29 cellular contexts compared by ENCODE assay signal in the genomic region with DNA sequence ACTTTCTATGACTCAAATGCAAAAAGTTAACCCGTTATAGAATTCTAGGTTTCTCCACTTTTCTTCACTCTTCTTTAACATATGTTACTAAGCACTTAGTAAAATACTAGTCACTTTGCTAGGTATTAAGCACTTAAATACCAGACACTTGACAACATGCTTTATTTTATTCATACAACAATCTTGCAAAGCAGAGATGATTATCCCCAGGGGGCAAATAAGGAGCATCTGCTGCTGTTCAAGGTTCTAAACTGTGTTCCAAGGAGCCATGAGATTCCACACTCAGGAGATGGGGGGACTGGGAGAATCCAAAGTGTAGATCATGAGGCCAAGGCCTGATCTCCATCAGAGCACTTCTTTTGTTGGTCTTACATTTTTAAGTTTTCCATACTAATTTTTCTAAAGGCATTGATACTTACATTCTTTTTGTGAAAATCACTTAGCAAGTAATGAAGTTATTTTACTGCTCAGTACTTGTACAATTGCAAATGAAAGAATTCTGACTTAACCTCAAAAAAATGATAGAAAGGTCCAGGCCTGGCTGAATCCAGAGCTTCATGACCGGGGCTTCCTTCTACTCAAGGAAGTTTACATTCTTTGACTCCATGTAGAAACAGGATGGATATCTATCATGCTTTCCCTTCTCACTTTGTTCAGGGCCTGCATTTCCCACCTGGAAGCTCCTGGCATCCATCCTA.
"Had no signal": no experiment of that assay in that cellular context is flagged by ENCODE, and none has a peak within 500 bp of the region (broad histone marks: within the 10 kb centered on the region; RNA-seq: fewer than 3 reads in every experiment).

No MANE protein-coding gene starts in this region.

- H3K27me3 Mint-ChIP-seq: activated CD8-positive, alpha-beta memory T cell treated with anti-CD3 and anti-CD28 coated beads, Interleukin-2, amount 10 ng/mL, durations not matched to agents 7 days and 5 days; activated naive CD8-positive, alpha-beta T cell treated with anti-CD3 and anti-CD28 coated beads, Interleukin-2, amount 10 ng/mL, durations not matched to agents 7 days and 5 days; memory B cell; naive thymus-derived CD4-positive, alpha-beta T cell; stimulated activated memory B cell treated with anti-CD40 and anti-IgM and Interleukin-4, amounts not matched to agents 10 μg/mL and 1 μg/mL and 100 μg/mL, for 72 hours; stimulated activated naive CD8-positive, alpha-beta T cell treated with anti-CD3 and anti-CD28 coated beads, Interleukin-15, amount 100 ng/mL, for 72 hours; type B pancreatic cell had no signal

- H3K4me1 Mint-ChIP-seq: activated CD8-positive, alpha-beta memory T cell treated with anti-CD3 and anti-CD28 coated beads, Interleukin-2, amount 10 ng/mL, durations not matched to agents 7 days and 5 days; activated naive CD8-positive, alpha-beta T cell treated with anti-CD3 and anti-CD28 coated beads, Interleukin-2, amount 10 ng/mL, durations not matched to agents 7 days and 5 days; memory B cell; stimulated activated memory B cell treated with anti-CD40 and anti-IgM and Interleukin-4, amounts not matched to agents 10 μg/mL and 1 μg/mL and 100 μg/mL, for 72 hours; stimulated activated naive CD8-positive, alpha-beta T cell treated with anti-CD3 and anti-CD28 coated beads, Interleukin-15, amount 100 ng/mL, for 72 hours had no signal

- H3K4me3 Mint-ChIP-seq: activated CD8-positive, alpha-beta memory T cell treated with anti-CD3 and anti-CD28 coated beads, Interleukin-2, amount 10 ng/mL, durations not matched to agents 7 days and 5 days; activated CD8-positive, alpha-beta T cell treated with anti-CD3 and anti-CD28 coated beads, Interleukin-2, amount 10 ng/mL, durations not matched to agents 7 days and 5 days; activated naive CD8-positive, alpha-beta T cell treated with anti-CD3 and anti-CD28 coated beads, Interleukin-2, amount 10 ng/mL, durations not matched to agents 7 days and 5 days; activated T-cell treated with anti-CD3 and anti-CD28 coated beads, Interleukin-2, amount 50 U/mL, for 72 hours; memory B cell; naive thymus-derived CD4-positive, alpha-beta T cell; stimulated activated memory B cell treated with anti-CD40 and anti-IgM and Interleukin-4, amounts not matched to agents 10 μg/mL and 1 μg/mL and 100 μg/mL, for 72 hours; stimulated activated naive CD8-positive, alpha-beta T cell treated with anti-CD3 and anti-CD28 coated beads, Interleukin-15, amount 100 ng/mL, for 72 hours; type B pancreatic cell had no signal

- H3K27ac ChIP-seq: foreskin keratinocyte, heart left ventricle, pancreas, prostate gland, uterus had no signal

- H3K4me2 ChIP-seq: smooth muscle cell had no signal

- H3K9me3 ChIP-seq: heart left ventricle, pancreas, prostate gland, uterus had no signal

- H3K9me3 Mint-ChIP-seq: activated naive CD8-positive, alpha-beta T cell treated with anti-CD3 and anti-CD28 coated beads, Interleukin-2, amount 10 ng/mL, durations not matched to agents 7 days and 5 days; activated T-cell treated with anti-CD3 and anti-CD28 coated beads, Interleukin-2, amount 50 U/mL, for 72 hours; memory B cell; stimulated activated memory B cell treated with anti-CD40 and anti-IgM and Interleukin-4, amounts not matched to agents 10 μg/mL and 1 μg/mL and 100 μg/mL, for 72 hours; stimulated activated naive CD8-positive, alpha-beta T cell treated with anti-CD3 and anti-CD28 coated beads, Interleukin-15, amount 100 ng/mL, for 72 hours; type B pancreatic cell had no signal

- H3K36me3 Mint-ChIP-seq: activated CD8-positive, alpha-beta memory T cell treated with anti-CD3 and anti-CD28 coated beads, Interleukin-2, amount 10 ng/mL, durations not matched to agents 7 days and 5 days; activated naive CD8-positive, alpha-beta T cell treated with anti-CD3 and anti-CD28 coated beads, Interleukin-2, amount 10 ng/mL, durations not matched to agents 7 days and 5 days; memory B cell; naive thymus-derived CD4-positive, alpha-beta T cell; stimulated activated memory B cell treated with anti-CD40 and anti-IgM and Interleukin-4, amounts not matched to agents 10 μg/mL and 1 μg/mL and 100 μg/mL, for 72 hours; type B pancreatic cell had no signal

- H3K27me3 ChIP-seq: foreskin keratinocyte, heart left ventricle, pancreas, uterus had no signal

- ATAC-seq: activated CD8-positive, alpha-beta memory T cell treated with anti-CD3 and anti-CD28 coated beads, Interleukin-2, amount 10 ng/mL, durations not matched to agents 7 days and 5 days; activated CD8-positive, alpha-beta T cell treated with anti-CD3 and anti-CD28 coated beads, Interleukin-2, amount 10 ng/mL, durations not matched to agents 7 days and 5 days; activated T-cell treated with anti-CD3 and anti-CD28 coated beads, Interleukin-2, amount 50 U/mL, for 72 hours; foreskin keratinocyte; heart left ventricle; naive thymus-derived CD4-positive, alpha-beta T cell; pancreas; sciatic nerve; stimulated activated memory B cell treated with anti-CD40 and anti-IgM and Interleukin-4, amounts not matched to agents 10 μg/mL and 1 μg/mL and 100 μg/mL, for 72 hours; stimulated activated naive CD8-positive, alpha-beta T cell treated with anti-CD3 and anti-CD28 coated beads, Interleukin-15, amount 100 ng/mL, for 72 hours had no signal

- DNase-seq: activated CD4-positive, alpha-beta T cell treated with anti-CD3 and anti-CD28 coated beads, Interleukin-2, amount 50 U/mL, for 1 hour; activated CD4-positive, CD25-positive, alpha-beta regulatory T cell treated with anti-CD3 and anti-CD28 coated beads, Interleukin-2, amount 50 U/mL, for 72 hours; activated CD8-positive, alpha-beta memory T cell treated with anti-CD3 and anti-CD28 coated beads, Interleukin-2, amount 10 ng/mL, durations not matched to agents 7 days and 5 days; activated CD8-positive, alpha-beta T cell treated with anti-CD3 and anti-CD28 coated beads, Interleukin-2, amount 10 ng/mL, durations not matched to agents 7 days and 5 days; activated naive CD4-positive, alpha-beta T cell treated with Interleukin-2 at 50 U/mL for 16 hours; activated naive CD8-positive, alpha-beta T cell treated with anti-CD3 and anti-CD28 coated beads, Interleukin-2, amount 10 ng/mL, durations not matched to agents 7 days and 5 days; activated T-cell treated with anti-CD3 and anti-CD28 coated beads, Interleukin-2, amount 50 U/mL, for 72 hours; amniotic stem cell; caudate nucleus; cortex of kidney; heart left ventricle; midbrain; naive thymus-derived CD4-positive, alpha-beta T cell; pancreas; retina; stimulated activated CD4-positive, alpha-beta T cell treated with anti-CD3 and anti-CD28 coated beads, Interleukin-1b, Interleukin-23, amount 100 ng/mL, for 48 hours; stimulated activated CD4-positive, alpha-beta T cell treated with anti-CD3 and anti-CD28 coated beads, Interleukin-4, amount 100 ng/mL, for 4 hours; stimulated activated CD8-positive, alpha-beta memory T cell treated with anti-CD3 and anti-CD28 coated beads, Interleukin-4, amount 100 ng/mL, for 48 hours; stimulated activated naive CD8-positive, alpha-beta T cell treated with anti-CD3 and anti-CD28 coated beads, Interleukin-15, amount 100 ng/mL, for 72 hours; substantia nigra; uterus had no signal

- H3K27ac Mint-ChIP-seq: activated CD8-positive, alpha-beta memory T cell treated with anti-CD3 and anti-CD28 coated beads, Interleukin-2, amount 10 ng/mL, durations not matched to agents 7 days and 5 days; activated CD8-positive, alpha-beta T cell treated with anti-CD3 and anti-CD28 coated beads, Interleukin-2, amount 10 ng/mL, durations not matched to agents 7 days and 5 days; activated naive CD8-positive, alpha-beta T cell treated with anti-CD3 and anti-CD28 coated beads, Interleukin-2, amount 10 ng/mL, durations not matched to agents 7 days and 5 days; activated T-cell treated with anti-CD3 and anti-CD28 coated beads, Interleukin-2, amount 50 U/mL, for 72 hours; memory B cell; naive thymus-derived CD4-positive, alpha-beta T cell; stimulated activated memory B cell treated with anti-CD40 and anti-IgM and Interleukin-4, amounts not matched to agents 10 μg/mL and 1 μg/mL and 100 μg/mL, for 72 hours; stimulated activated naive CD8-positive, alpha-beta T cell treated with anti-CD3 and anti-CD28 coated beads, Interleukin-15, amount 100 ng/mL, for 72 hours; type B pancreatic cell had no signal

- FAIRE-seq: endothelial cell of umbilical vein, pancreas had no signal

- H3K4me3 ChIP-seq: heart left ventricle, pancreas, prostate gland, smooth muscle cell, uterus had no signal

- H3K36me3 ChIP-seq: heart left ventricle, pancreas, prostate gland, uterus had no signal

- H3K4me1 ChIP-seq: foreskin keratinocyte, pancreas, prostate gland, uterus had no signal
